16 cellular contexts compared by ENCODE assay signal in the genomic region with DNA sequence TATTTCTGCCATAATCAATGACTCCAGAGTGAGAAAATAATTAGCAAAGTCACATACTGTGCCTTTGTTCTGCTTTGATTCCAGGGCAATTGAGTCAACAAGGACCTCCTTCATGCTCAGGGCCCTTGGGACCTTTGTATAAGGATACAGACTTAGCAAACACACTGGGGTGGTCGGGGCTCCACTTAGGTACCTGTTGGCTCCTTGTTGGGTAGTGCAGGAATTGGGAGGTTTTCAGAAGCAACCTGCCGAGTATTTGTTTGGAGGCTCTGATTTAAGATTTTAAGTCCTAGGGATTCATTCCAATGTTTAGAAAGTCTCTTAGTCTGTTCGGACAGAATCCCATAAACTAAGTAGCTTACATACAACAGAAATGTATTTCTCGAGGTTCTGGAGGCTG. TPM values are rescaled to one million over a fixed set of nuclear protein-coding genes. Genes with fewer than 3 reads are reported as not detected.
DNase-seq lines count a peak whose midpoint lies in the region; ATAC-seq and TF ChIP-seq lines count a peak whose summit lies in the region.
"Had no signal": no experiment of that assay in that cellular context is flagged by ENCODE, and none has a peak within 500 bp of the region (broad histone marks: within the 10 kb centered on the region; RNA-seq: fewer than 3 reads in every experiment).

No MANE protein-coding gene starts in this region.

- BruUV-seq in OCI-LY7 (replicated peaks; lab: Mats Ljungman, UMichigan), result no TSS peak

- H3K4me3 ChIP-seq in DND-41 (ENCODE audit: low read depth in 1 of 2, low read length in 2 of 2), result peak overlapping the region in 1 of 2 experiments; percentile 22; a peak in 1 of 4 replicates
- peak overlapping the region; percentile 81 for H3K4me3 ChIP-seq in OCI-LY7 (ENCODE audit: low read depth, low read length, poor library complexity, severe bottlenecking)
- no peak overlapping the region for H3K4me3 ChIP-seq in esophagus muscularis mucosa
- no peak overlapping the region for H3K4me3 ChIP-seq in spleen
- H3K4me3 ChIP-seq: stomach had no signal

- peak overlapping the region; percentile 88; the same call in 1 of the 2 replicates for H3K4me2 ChIP-seq in DND-41 (ENCODE audit: insufficient read depth, low read length)
- H3K4me2 ChIP-seq in OCI-LY7 (ENCODE audit: low read length), result peak overlapping the region; percentile 100

- peaks cover 29% of the 10 kb centered on the region for H3K4me1 Mint-ChIP-seq in T-helper 17 cell

- intact Hi-C loops in OCI-LY7 (cut with micrococcal nuclease; ENCODE audit: unreplicated experiment) (loop anchor here (2.0 to 10.0 kb wide), 4 partner anchors 137 to 1321 kb away; a partner anchor contains a TSS), esophagus muscularis mucosa (cut with DNase I) (loop anchor here (10.0 kb wide), 1 partner anchor 281 kb away; a partner anchor contains a TSS), spleen (cut with DNase I; ENCODE audit: low total_unique reads) (no loop called here)

- 74% methylated on average over 4 of the region's 4 CpGs for WGBS in esophagus muscularis mucosa
- WGBS in spleen, 5 donors, result 73 to 96% (median 84%) methylated on average over 4 of the region's 4 CpGs

- H3K27ac ChIP-seq in DND-41 (ENCODE audit: low read length), result peak overlapping the region; percentile 30
- H3K27ac ChIP-seq in OCI-LY7 (ENCODE audit: low read depth, low read length, poor library complexity, severe bottlenecking), result peak overlapping the region; percentile 98
- peak overlapping the region in 3 of 4 donors; percentile 24 to 84 (median 37) for H3K27ac ChIP-seq in esophagus muscularis mucosa (replicated peaks in 1 of 4)
- peak overlapping the region in 5 of 8 donors; percentile 33 to 51 (median 45) for H3K27ac ChIP-seq in spleen

- H3K36me3 ChIP-seq in DND-41 (ENCODE audit: insufficient read depth, low read length) (peaks cover 45% of the 10 kb centered on the region), OCI-LY7 (ENCODE audit: insufficient read depth, low read length) (peaks cover 41% of the 10 kb centered on the region), esophagus muscularis mucosa (peaks cover 6 to 43% (median 31%) of the 10 kb centered on the region in 4 donors), spleen (peaks cover 0 to 39% (median 17%) of the 10 kb centered on the region in 6 donors)

- H3K4me1 ChIP-seq in DND-41 (ENCODE audit: insufficient read depth, low read length), result peaks cover 46% of the 10 kb centered on the region
- peaks cover 61% of the 10 kb centered on the region for H3K4me1 ChIP-seq in OCI-LY7 (ENCODE audit: insufficient read depth, low read length, poor library complexity, severe bottlenecking)
- H3K4me1 ChIP-seq in esophagus muscularis mucosa, result peaks cover 28 to 48% (median 40%) of the 10 kb centered on the region in 4 donors
- peaks cover 23 to 56% (median 45%) of the 10 kb centered on the region in 6 donors for H3K4me1 ChIP-seq in spleen

- no peak overlapping the region for H3K9ac ChIP-seq in DND-41 (ENCODE audit: low read depth, low read length)

- ATAC-seq in DND-41 (ENCODE audit: insufficient read depth, low read depth) (no peak), HG02588 (IDR thresholded peaks at IDR 0.05; ENCODE audit: unreplicated experiment) (no peak), GM21360 (IDR thresholded peaks at IDR 0.05; ENCODE audit: unreplicated experiment) (no peak), T-helper 17 cell (no peak)

- peaks cover 6% of the 10 kb centered on the region; the same call in 1 of the 2 replicates for H4K20me1 ChIP-seq in DND-41 (ENCODE audit: insufficient read depth, low read length)
- H4K20me1 ChIP-seq in OCI-LY7 (ENCODE audit: insufficient read depth, low read length), result no peaks in the 10 kb centered on the region

- H3K79me2 ChIP-seq in DND-41 (ENCODE audit: insufficient read depth, low read length) (peaks cover 17% of the 10 kb centered on the region), OCI-LY7 (ENCODE audit: insufficient read depth, low read depth, low read length) (peaks cover 39% of the 10 kb centered on the region)

- H3K36me3 Mint-ChIP-seq in T-helper 17 cell (ENCODE audit: low read depth), result peaks cover 13% of the 10 kb centered on the region

- POLR2A ChIA-PET in OCI-LY7 (lab: Charles Lee), result interaction anchor here (0.7 to 4.5 kb wide), 6 partner anchors 11 to 27 kb away, joined by 3 to 26 read pairs (median 5); a partner anchor contains a TSS

- TF ChIP-seq CTCF in DND-41 (IDR thresholded peaks at IDR 0.05; ENCODE audit: borderline replicate concordance, extremely low read depth, low read length, poor library complexity, severe bottlenecking) (no peak), OCI-LY7 (conservative IDR thresholded peaks at IDR 0.05; ENCODE audit: low read length) (no peak), esophagus muscularis mucosa (IDR thresholded peaks at IDR 0.05) (no peak), spleen (IDR thresholded peaks at IDR 0.05 in 8 of 11, conservative IDR thresholded peaks at IDR 0.05 in 3 of 11) (no peak)

- H3K27me3 ChIP-seq in DND-41 (ENCODE audit: insufficient read depth, low read length, poor library complexity) (no peaks in the 10 kb centered on the region), esophagus muscularis mucosa (no peaks in the 10 kb centered on the region), spleen (replicated peaks in 1 of 7) (no peaks in the 10 kb centered on the region)
- H3K27me3 ChIP-seq: stomach had no signal

- H2AFZ ChIP-seq in DND-41 (ENCODE audit: low read depth, low read length) (no peak overlapping the region), OCI-LY7 (ENCODE audit: low read length) (no peak overlapping the region; the same call in 1 of the 2 replicates)

- no peak for TF ChIP-seq POLR2A in esophagus muscularis mucosa (IDR thresholded peaks at IDR 0.05; ENCODE audit: low read depth)
- no peak for TF ChIP-seq POLR2A in spleen (IDR thresholded peaks at IDR 0.05)

- no peak overlapping the region for H3K27ac Mint-ChIP-seq in T-helper 17 cell
- H3K27ac Mint-ChIP-seq: activated CD4-positive, alpha-beta memory T cell treated with anti-CD3 and anti-CD28 coated beads for 36 hours; H9 had no signal

- CTCF ChIA-PET in OCI-LY7 (lab: Charles Lee; ENCODE audit: unreplicated experiment), result no interaction called here

- no peaks in the 10 kb centered on the region for H3K9me2 ChIP-seq in OCI-LY7 (ENCODE audit: insufficient read depth, low read length)

- H3K9me3 ChIP-seq in DND-41 (ENCODE audit: insufficient read depth, low read length, severe bottlenecking), result no peaks in the 10 kb centered on the region
- H3K9me3 ChIP-seq in OCI-LY7 (ENCODE audit: low read length), result no peaks in the 10 kb centered on the region
- H3K9me3 ChIP-seq in esophagus muscularis mucosa, result no peaks in the 10 kb centered on the region
- no peaks in the 10 kb centered on the region for H3K9me3 ChIP-seq in spleen
- H3K9me3 ChIP-seq in T-helper 17 cell (ENCODE audit: control insufficient read depth, low read length, poor library complexity, severe bottlenecking), result no peaks in the 10 kb centered on the region
- H3K9me3 ChIP-seq: stomach had no signal

- no peak for DNase-seq in DND-41
- peak; percentile 17 for DNase-seq in OCI-LY7 (ENCODE audit: low spot score)
- no peak for DNase-seq in esophagus muscularis mucosa (ENCODE audit: extremely low spot score)
- peak; percentile 46 for DNase-seq in spleen
- DNase-seq in DMS 273 treated with DMSO at 0.1 percent for 48 hours (lab: John Stamatoyannopoulos, UW), result no peak
- DNase-seq in T-helper 17 cell, result no peak
- DNase-seq: amniotic stem cell; cerebellar nuclear complex; NCI-H1694; stimulated activated CD4-positive, alpha-beta T cell treated with anti-CD3 and anti-CD28 coated beads, Interleukin-15, amount 100 ng/mL, for 24 hours had no signal

- no peaks in the 10 kb centered on the region for H3K27me3 Mint-ChIP-seq in T-helper 17 cell
- H3K27me3 Mint-ChIP-seq: activated CD4-positive, alpha-beta memory T cell treated with anti-CD3 and anti-CD28 coated beads for 36 hours had no signal

- TF ChIP-seq EP300 in esophagus muscularis mucosa (IDR thresholded peaks at IDR 0.05), result no peak

- H3K4me3 Mint-ChIP-seq in T-helper 17 cell, result no peak overlapping the region
- H3K4me3 Mint-ChIP-seq: H9 had no signal

RNA-seq across cellular contexts. Expression of a gene that starts 3.0 kb away (rescaled TPM):
- total RNA-seq in OCI-LY7 (2014; rRNA removed; shearing (Covaris generic)), result 56.9 and 60.2 TPM in 2 replicates
- total RNA-seq in OCI-LY7 (2022) (41.1 and 45.8 TPM in 2 replicates), esophagus muscularis mucosa (10 to 100 TPM; 19.2 to 43.5 (median 26.8) TPM), spleen (10 to 100 TPM; 16.9 to 25.2 (median 20.4) TPM), T-helper 17 cell (10 to 100 TPM; 12.7 to 17.9 TPM)
- polyA plus RNA-seq in spleen, result 10 to 100 TPM; 10.6 to 15.6 (median 11.9) TPM

RNA-seq across cellular contexts. Expression of a gene that starts 20.8 kb away (rescaled TPM):
- total RNA-seq in OCI-LY7 (2014; rRNA removed; shearing (Covaris generic)), result 139 and 158 TPM in 2 replicates
- total RNA-seq in OCI-LY7 (2022) (87.3 and 114 TPM in 2 replicates), esophagus muscularis mucosa (100 to 1,000 TPM; 235 to 279 (median 262) TPM), spleen (100 to 1,000 TPM; 104 to 235 (median 123) TPM), T-helper 17 cell (100 to 1,000 TPM in 1 of 2 donors, 10 to 100 TPM in 1; 92.5 to 109 TPM)
- 100 to 1,000 TPM; 155 to 370 (median 238) TPM for polyA plus RNA-seq in spleen

RNA-seq across cellular contexts. Expression of a gene that starts 35.1 kb away (rescaled TPM):
- total RNA-seq in OCI-LY7 (2014; rRNA removed; shearing (Covaris generic)), result 0.35 and 0.59 TPM in 2 replicates
- total RNA-seq in OCI-LY7 (2022), result 0.13 TPM in 1 of 2 replicates, not detected in the other
- total RNA-seq in esophagus muscularis mucosa, result 10 to 100 TPM; 46.4 to 77.2 (median 59.2) TPM
- 10 to 100 TPM in 6 of 7 donors, 1 to 10 TPM in 1; 9.6 to 35.3 (median 19.9) TPM for total RNA-seq in spleen
- polyA plus RNA-seq in spleen, result 1 to 10 TPM; 1.9 to 7.7 (median 6.6) TPM
- not detected for total RNA-seq in T-helper 17 cell
- total RNA-seq: activated CD4-positive, alpha-beta memory T cell treated with anti-CD3 and anti-CD28 coated beads for 36 hours; HT-29 had no signal

Comparison
In these comparisons a context has a peak if more than half of its experiments do, and no peak if none do; other contexts are left out.
1. DNase-seq: peak in OCI-LY7 (single experiment) and spleen (single experiment); none in DND-41 (single experiment), esophagus muscularis mucosa (single experiment), DMS 273 treated with DMSO at 0.1 percent for 48 hours (single experiment) and T-helper 17 cell (0 of 3).
2. H3K27ac ChIP-seq: peak in every context shown above with its lines; median percentile 98 in OCI-LY7; 45 in spleen; 37 in esophagus muscularis mucosa; 30 in DND-41.
3. RNA of a gene that starts 35.1 kb away (total RNA-seq): 46.4 to 77.2 TPM in esophagus muscularis mucosa and 9.6 to 35.3 TPM in spleen; 0.13 to 0.59 TPM in OCI-LY7 and not detected in T-helper 17 cell; every median in the first group is over 4 times any median in the second.